ENCODE assay signal across 20 cellular contexts in the genomic region with DNA sequence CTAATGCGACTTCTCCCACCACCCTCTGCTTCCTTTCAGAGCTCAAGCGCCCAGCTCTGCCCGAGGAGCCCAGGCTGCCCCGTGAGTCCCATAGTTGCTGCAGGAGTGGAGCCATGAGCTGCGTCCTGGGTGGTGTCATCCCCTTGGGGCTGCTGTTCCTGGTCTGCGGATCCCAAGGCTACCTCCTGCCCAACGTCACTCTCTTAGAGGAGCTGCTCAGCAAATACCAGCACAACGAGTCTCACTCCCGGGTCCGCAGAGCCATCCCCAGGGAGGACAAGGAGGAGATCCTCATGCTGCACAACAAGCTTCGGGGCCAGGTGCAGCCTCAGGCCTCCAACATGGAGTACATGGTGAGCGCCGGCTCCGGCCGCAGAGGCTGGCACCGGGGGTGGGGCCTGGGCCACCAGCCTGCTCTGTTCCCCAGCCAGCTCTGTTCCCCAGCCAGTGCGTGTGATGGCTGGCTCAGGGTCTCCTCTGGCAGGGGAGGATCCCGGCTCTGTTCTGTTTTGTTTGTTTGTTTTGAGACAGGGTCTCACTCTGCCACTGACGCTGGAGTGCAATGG. TPM values are rescaled to one million over a fixed set of nuclear protein-coding genes. Genes with fewer than 3 reads are reported as not detected.
DNase-seq lines count a peak whose midpoint lies in the region; ATAC-seq and TF ChIP-seq lines count a peak whose summit lies in the region.
"Had no signal": no experiment of that assay in that cellular context is flagged by ENCODE, and none has a peak within 500 bp of the region (broad histone marks: within the 10 kb centered on the region; RNA-seq: fewer than 3 reads in every experiment).

No MANE protein-coding gene starts in this region.

- no peak overlapping the region for H3K9ac ChIP-seq in smooth muscle cell (ENCODE audit: low read depth)

- H3F3A ChIP-seq in smooth muscle cell (ENCODE audit: low read depth), result peaks cover 17% of the 10 kb centered on the region

- POLR2A ChIA-PET in RWPE1 (lab: Yijun Ruan, JAX; ENCODE audit: low non-redundant PET), result interaction anchor here (0.5 to 1.3 kb wide), 2 partner anchors 9 to 19 kb away, joined by 3 to 4 read pairs; a partner anchor contains a TSS

- H3K36me3 Mint-ChIP-seq in activated T-helper 1 cell treated with anti-CD3 and anti-CD28 coated beads, Interleukin-12 subunit alpha, Interleukin-12 subunit beta, Interleukin-2, Interleukin-4 antibody, amounts not matched to agents 30 ng/mL and 10 ng/mL and 1 ng/mL, durations not matched to agents 14 hours and 24 hours and 36 hours (ENCODE audit: low read depth), result no peaks in the 10 kb centered on the region

- no peak for TF ChIP-seq CTCF in RWPE1 (conservative IDR thresholded peaks at IDR 0.05; ENCODE audit: low read depth)
- TF ChIP-seq CTCF in gastroesophageal sphincter (IDR thresholded peaks at IDR 0.05), result no peak
- TF ChIP-seq CTCF in smooth muscle cell (IDR thresholded peaks at IDR 0.05; ENCODE audit: borderline replicate concordance, insufficient read depth, poor library complexity, severe bottlenecking), result no peak

- H3K27ac Mint-ChIP-seq in activated T-helper 1 cell treated with anti-CD3 and anti-CD28 coated beads, Interleukin-12 subunit alpha, Interleukin-12 subunit beta, Interleukin-2, Interleukin-4 antibody, amounts not matched to agents 30 ng/mL and 10 ng/mL and 1 ng/mL, durations not matched to agents 14 hours and 24 hours and 36 hours, result no peak overlapping the region
- H3K27ac Mint-ChIP-seq: B cell had no signal

- H3K9me3 Mint-ChIP-seq in activated T-helper 1 cell treated with anti-CD3 and anti-CD28 coated beads, Interleukin-12 subunit alpha, Interleukin-12 subunit beta, Interleukin-2, Interleukin-4 antibody, amounts not matched to agents 30 ng/mL and 10 ng/mL and 1 ng/mL, durations not matched to agents 14 hours and 24 hours and 36 hours, result no peaks in the 10 kb centered on the region
- H3K9me3 Mint-ChIP-seq: neural crest cell had no signal

- no peak overlapping the region for H3K4me3 Mint-ChIP-seq in activated T-helper 1 cell treated with anti-CD3 and anti-CD28 coated beads, Interleukin-12 subunit alpha, Interleukin-12 subunit beta, Interleukin-2, Interleukin-4 antibody, amounts not matched to agents 30 ng/mL and 10 ng/mL and 1 ng/mL, durations not matched to agents 14 hours and 24 hours and 36 hours
- H3K4me3 Mint-ChIP-seq: B cell, neural crest cell had no signal

- intact Hi-C loops in activated T-helper 1 cell treated with anti-CD3 and anti-CD28 coated beads, Interleukin-12 subunit alpha, Interleukin-12 subunit beta, Interleukin-2, Interleukin-4 antibody, amounts not matched to agents 30 ng/mL and 10 ng/mL and 1 ng/mL, durations not matched to agents 14 hours and 24 hours and 36 hours (cut with micrococcal nuclease), result no loop called here

- TF ChIP-seq POLR2A in gastroesophageal sphincter (IDR thresholded peaks at IDR 0.05), result no peak

- H3K79me2 ChIP-seq in smooth muscle cell (ENCODE audit: low read depth), result peaks cover 54% of the 10 kb centered on the region

- DNase-seq in EL, result peak; percentile 58
- DNase-seq in RWPE1 (ENCODE audit: low spot score), result no peak
- no peak for DNase-seq in smooth muscle cell (lab: John Stamatoyannopoulos, UW; ENCODE audit: unreplicated experiment)
- DNase-seq in kidney tubule cell (ENCODE audit: low spot score), result no peak
- no peak for DNase-seq in activated T-helper 1 cell treated with anti-CD3 and anti-CD28 coated beads, Interleukin-12 subunit alpha, Interleukin-12 subunit beta, Interleukin-2, Interleukin-4 antibody, amounts not matched to agents 30 ng/mL and 10 ng/mL and 1 ng/mL, durations not matched to agents 14 hours and 24 hours and 36 hours (ENCODE audit: low spot score)
- no peak for DNase-seq in SW 1271 (lab: John Stamatoyannopoulos, UW)
- no peak for DNase-seq in effector CD4-positive, alpha-beta T cell
- DNase-seq: activated CD4-positive, alpha-beta T cell treated with anti-CD3 and anti-CD28 coated beads for 1 hour; effector CD8-positive, alpha-beta T cell; GDM1; Karpas-422; NCI-H1105 treated with DMSO at 0.1 percent for 48 hours; NCI-H774; Peyer's patch; stimulated activated naive CD4-positive, alpha-beta T cell had no signal

- CTCF ChIA-PET in RWPE1 (lab: Yijun Ruan, JAX), result interaction anchor here (1.5 kb wide), 1 partner anchor 132 kb away, joined by 3 read pairs; no protein-coding TSS in a partner anchor

- peaks cover 25% of the 10 kb centered on the region for H3K27me3 Mint-ChIP-seq in activated T-helper 1 cell treated with anti-CD3 and anti-CD28 coated beads, Interleukin-12 subunit alpha, Interleukin-12 subunit beta, Interleukin-2, Interleukin-4 antibody, amounts not matched to agents 30 ng/mL and 10 ng/mL and 1 ng/mL, durations not matched to agents 14 hours and 24 hours and 36 hours (ENCODE audit: insufficient read depth)

- H3K27me3 ChIP-seq in gastroesophageal sphincter (no peaks in the 10 kb centered on the region), smooth muscle cell (ENCODE audit: low read depth) (no peaks in the 10 kb centered on the region)
- H3K27me3 ChIP-seq: Peyer's patch, upper lobe of left lung had no signal

- peak overlapping the region; percentile 68 for H3K27ac ChIP-seq in RWPE1
- peak overlapping the region in 3 of 4 donors; percentile 92 to 97 (median 97) for H3K27ac ChIP-seq in gastroesophageal sphincter
- H3K27ac ChIP-seq in smooth muscle cell (ENCODE audit: low read depth), result peak overlapping the region; percentile 2

- H3K4me1 Mint-ChIP-seq in activated T-helper 1 cell treated with anti-CD3 and anti-CD28 coated beads, Interleukin-12 subunit alpha, Interleukin-12 subunit beta, Interleukin-2, Interleukin-4 antibody, amounts not matched to agents 30 ng/mL and 10 ng/mL and 1 ng/mL, durations not matched to agents 14 hours and 24 hours and 36 hours (ENCODE audit: low read depth), result no peaks in the 10 kb centered on the region
- H3K4me1 Mint-ChIP-seq: B cell had no signal

- H3K4me2 ChIP-seq in smooth muscle cell, result no peak overlapping the region

- WGBS in gastroesophageal sphincter (ENCODE audit: low coverage in 1 of 2), 2 donors, result 100% methylated on average over 2 of the region's 19 CpGs; no CpG with 5 or more reads in 1 of the 2 donors
- 90% methylated on average over 18 of the region's 19 CpGs for WGBS in smooth muscle cell (ENCODE audit: low lambda C conversion rate)

- H4K20me1 ChIP-seq in smooth muscle cell (ENCODE audit: low read depth), result peaks cover 67% of the 10 kb centered on the region

- no peak overlapping the region for H2AFZ ChIP-seq in smooth muscle cell (ENCODE audit: low read depth)

- H3K4me3 ChIP-seq in gastroesophageal sphincter, result no peak overlapping the region
- H3K4me3 ChIP-seq in smooth muscle cell, result no peak overlapping the region
- H3K4me3 ChIP-seq: GM12878, Peyer's patch, upper lobe of left lung had no signal

- H3K9me3 ChIP-seq in gastroesophageal sphincter (no peaks in the 10 kb centered on the region), smooth muscle cell (replicated peaks; ENCODE audit: low read depth) (no peaks in the 10 kb centered on the region)
- H3K9me3 ChIP-seq: Peyer's patch, upper lobe of left lung had no signal

- peaks cover 9 to 99% (median 63%) of the 10 kb centered on the region in 3 donors for H3K4me1 ChIP-seq in gastroesophageal sphincter
- peaks cover 24% of the 10 kb centered on the region for H3K4me1 ChIP-seq in smooth muscle cell (ENCODE audit: low read depth)

- no peak for ATAC-seq in gastroesophageal sphincter
- ATAC-seq: GM12878 had no signal

- H3K36me3 ChIP-seq in gastroesophageal sphincter (peaks cover 0 to 47% of the 10 kb centered on the region in 2 donors), smooth muscle cell (ENCODE audit: low read depth) (no peaks in the 10 kb centered on the region)

- no peak for TF ChIP-seq EP300 in gastroesophageal sphincter (IDR thresholded peaks at IDR 0.05)

RNA-seq across cellular contexts. Expression of a gene that starts 18.7 kb away (rescaled TPM):
- total RNA-seq in gastroesophageal sphincter (100 to 1,000 TPM; 174 to 411 (median 219) TPM), smooth muscle cell (63.1 and 104 TPM in 2 replicates)
- 79.7 and 105 TPM in 2 replicates for polyA plus RNA-seq in smooth muscle cell
- total RNA-seq in activated T-helper 1 cell treated with anti-CD3 and anti-CD28 coated beads, Interleukin-12 subunit alpha, Interleukin-12 subunit beta, Interleukin-2, Interleukin-4 antibody, amounts not matched to agents 30 ng/mL and 10 ng/mL and 1 ng/mL, durations not matched to agents 14 hours and 24 hours and 36 hours, result 0.20 TPM in 1 of 2 replicates, not detected in the other

Comparison
In these comparisons a context has a peak if more than half of its experiments do, and no peak if none do; other contexts are left out.
1. H3K27ac ChIP-seq: peak in every context shown above with its lines; median percentile 97 in gastroesophageal sphincter; 68 in RWPE1; 2 in smooth muscle cell.
2. RNA of a gene that starts 18.7 kb away (total RNA-seq): 174 to 411 TPM in gastroesophageal sphincter and 63.1 to 104 TPM in smooth muscle cell; 0.20 TPM in activated T-helper 1 cell treated with anti-CD3 and anti-CD28 coated beads, Interleukin-12 subunit alpha, Interleukin-12 subunit beta, Interleukin-2, Interleukin-4 antibody, amounts not matched to agents 30 ng/mL and 10 ng/mL and 1 ng/mL, durations not matched to agents 14 hours and 24 hours and 36 hours; every median in the first group is over 10 times any median in the second.